9 cellular contexts compared by ENCODE assay signal in genomic region chr21:15894596-15894995, GRCh38.
DNase-seq lines count a peak whose midpoint lies in the region; ATAC-seq, FAIRE-seq and TF ChIP-seq lines count a peak whose summit lies in the region.
"Had no signal": no experiment of that assay in that cellular context is flagged by ENCODE, and none has a peak within 500 bp of the region (broad histone marks: within the 10 kb centered on the region; RNA-seq: fewer than 3 reads in every experiment).

No MANE protein-coding gene starts in this region.

- in situ Hi-C loops in IMR-90 (cut with MboI; ENCODE audit: low sequenced_read_pairs), result no loop called here

- H2AFZ ChIP-seq in IMR-90 (replicated peaks; ENCODE audit: low read length, poor library complexity), result no peak overlapping the region

- H3K4me2 ChIP-seq in IMR-90 (ENCODE audit: low read depth, low read length), result no peak overlapping the region

- no peak overlapping the region for H2AK5ac ChIP-seq in IMR-90 (ENCODE audit: low read depth, low read length)

- no peaks in the 10 kb centered on the region for H3K9me1 ChIP-seq in IMR-90 (ENCODE audit: insufficient read depth, low read length)

- no peak overlapping the region for H4K91ac ChIP-seq in IMR-90 (ENCODE audit: insufficient read depth, low read depth, low read length)

- POLR2A ChIA-PET in IMR-90 (lab: Charles Lee; ENCODE audit: unreplicated experiment), result no interaction called here

- no peaks in the 10 kb centered on the region for H3K79me1 ChIP-seq in IMR-90 (ENCODE audit: low read depth in 1 of 2, low read length in 2 of 2)

- no TSS peak for BruUV-seq in IMR-90 (replicated peaks; lab: Mats Ljungman, UMichigan)

- no peak overlapping the region for H3K4me3 ChIP-seq in IMR-90 (ENCODE audit: insufficient read depth, low read depth, low read length)
- H3K4me3 ChIP-seq in ascending aorta, result no peak overlapping the region
- H3K4me3 ChIP-seq in left lung, result no peak overlapping the region

- DNase-seq in AG09319 (ENCODE audit: extremely low read depth, low read depth), result no peak
- DNase-seq in IMR-90, result peak; percentile 38
- no peak for DNase-seq in ascending aorta (ENCODE audit: low spot score in 2 of 2)
- DNase-seq in left lung, result no peak
- no peak for DNase-seq in GM19239 (ENCODE audit: insufficient read length, low spot score)
- DNase-seq in NCI-H146 (lab: John Stamatoyannopoulos, UW), result no peak
- DNase-seq: activated CD8-positive, alpha-beta memory T cell treated with anti-CD3 and anti-CD28 coated beads, Interleukin-2, amount 50 U/mL, for 48 hours had no signal

- H2AK9ac ChIP-seq in IMR-90 (replicated peaks; ENCODE audit: low read depth, low read length, poor library complexity), result no peak overlapping the region

- peak; percentile 52 for TF ChIP-seq RAD21 in IMR-90 (IDR thresholded peaks at IDR 0.05; ENCODE audit: low read length)

- no peak for TF ChIP-seq POLR2A in IMR-90 (IDR thresholded peaks at IDR 0.05; ENCODE audit: low read depth, low read length)

- H3K9me3 ChIP-seq in IMR-90 (ENCODE audit: control insufficient read depth, insufficient read depth, low read length), result no peaks in the 10 kb centered on the region
- peaks cover 0 to 9% of the 10 kb centered on the region in 2 donors for H3K9me3 ChIP-seq in ascending aorta
- H3K9me3 ChIP-seq in left lung, result peaks cover 0 to 4% of the 10 kb centered on the region in 2 donors

- no peak for FAIRE-seq in GM19239 (lab: Jason Lieb, UNC)

- no peak overlapping the region for H2BK120ac ChIP-seq in IMR-90 (ENCODE audit: low read depth, low read length)

- H3K27ac ChIP-seq in IMR-90 (ENCODE audit: insufficient read depth, low read length) (no peak overlapping the region), ascending aorta (no peak overlapping the region), left lung (no peak overlapping the region)

- H3K14ac ChIP-seq in IMR-90 (replicated peaks; ENCODE audit: low read depth, low read length), result no peak overlapping the region

- H3K23ac ChIP-seq in IMR-90 (ENCODE audit: low read depth, low read length), result no peak overlapping the region

- H3K27me3 ChIP-seq in IMR-90 (ENCODE audit: control insufficient read depth, insufficient read depth, low read length) (no peaks in the 10 kb centered on the region), ascending aorta (no peaks in the 10 kb centered on the region), left lung (no peaks in the 10 kb centered on the region)

- peaks cover 2% of the 10 kb centered on the region; the same call in 1 of the 2 replicates for H3K4me1 ChIP-seq in IMR-90 (ENCODE audit: control insufficient read depth, insufficient read depth, low read length)
- H3K4me1 ChIP-seq in ascending aorta, result peaks cover 0 to 6% of the 10 kb centered on the region in 2 donors
- peaks cover 0 to 3% of the 10 kb centered on the region in 2 donors for H3K4me1 ChIP-seq in left lung

- no peaks in the 10 kb centered on the region for H4K20me1 ChIP-seq in IMR-90 (ENCODE audit: insufficient read depth, low read length)

- CTCF ChIA-PET in IMR-90 (lab: Yijun Ruan, JAX), result interaction anchor here (0.6 kb wide), 1 partner anchor 1641 kb away, joined by 3 read pairs; no protein-coding TSS in a partner anchor

- peak; percentile 36 for TF ChIP-seq CTCF in AG09319 (IDR thresholded peaks at IDR 0.05; ENCODE audit: low read depth, low read length)
- peak; percentile 58 for TF ChIP-seq CTCF in IMR-90 (conservative IDR thresholded peaks at IDR 0.05; ENCODE audit: low read depth, low read length)
- TF ChIP-seq CTCF in ascending aorta (IDR thresholded peaks at IDR 0.05), result peak in 2 of 3 experiments; percentile 22 to 42
- TF ChIP-seq CTCF in left lung (IDR thresholded peaks at IDR 0.05), result peak in 1 of 2 donors; percentile 24

- peak; percentile 74 for ATAC-seq in IMR-90 (ENCODE audit: low read depth)
- peak; percentile 61 for ATAC-seq in left lung
- no peak for ATAC-seq in HG03442 (IDR thresholded peaks at IDR 0.05; ENCODE audit: unreplicated experiment)
- ATAC-seq in GM21515 (IDR thresholded peaks at IDR 0.05; ENCODE audit: unreplicated experiment), result no peak

- H2BK5ac ChIP-seq in IMR-90 (ENCODE audit: low read depth, low read length, poor library complexity, severe bottlenecking), result no peak overlapping the region

- intact Hi-C loops in IMR-90 (cut with micrococcal nuclease), result loop anchor here (2.0 to 10.0 kb wide), 2 partner anchors 190 to 436 kb away; no protein-coding TSS in a partner anchor
- intact Hi-C loops in ascending aorta (cut with DNase I), result loop anchor here (5.0 kb wide), 1 partner anchor 438 kb away; no protein-coding TSS in a partner anchor
- intact Hi-C loops in left lung (cut with DNase I), result no loop called here

- H4K5ac ChIP-seq in IMR-90 (ENCODE audit: low read depth, low read length), result no peak overlapping the region

- no peak overlapping the region for H3K18ac ChIP-seq in IMR-90 (ENCODE audit: low read depth, low read length)

- no peak overlapping the region for H4K8ac ChIP-seq in IMR-90 (ENCODE audit: low read depth in 2 of 2, low read length in 2 of 2)

- no peak overlapping the region for H3K9ac ChIP-seq in IMR-90 (ENCODE audit: low read depth, low read length)

- dilution Hi-C loops in IMR-90 (cut with HindIII; ENCODE audit: low sequenced_read_pairs, unreplicated experiment), result no loop called here

- no peak overlapping the region for H3K4ac ChIP-seq in IMR-90 (ENCODE audit: low read depth, low read length)

- H3K36me3 ChIP-seq in IMR-90 (ENCODE audit: control insufficient read depth, insufficient read depth, low read length), result no peaks in the 10 kb centered on the region
- H3K36me3 ChIP-seq in ascending aorta, result no peaks in the 10 kb centered on the region
- no peaks in the 10 kb centered on the region for H3K36me3 ChIP-seq in left lung

- H2BK20ac ChIP-seq in IMR-90 (ENCODE audit: low read depth, low read length), result no peak overlapping the region

- no peak overlapping the region for H2BK15ac ChIP-seq in IMR-90 (ENCODE audit: low read depth, low read length)

- no peak overlapping the region for H3K56ac ChIP-seq in IMR-90 (ENCODE audit: extremely low read depth, insufficient read depth, low read length)

TF ChIP-seq in IMR-90, 13 proteins besides CTCF, POLR2A, EP300 and RAD21:
- TF ChIP-seq SMC3 (IDR thresholded peaks at IDR 0.05; ENCODE audit: low read depth, low read length), result peak; percentile 34; the same call in 1 of the 2 replicates
- TF ChIP-seq MAZ (IDR thresholded peaks at IDR 0.05; ENCODE audit: borderline replicate concordance, low read depth, low read length), result no peak
- no peak for TF ChIP-seq MXI1 (IDR thresholded peaks at IDR 0.05; ENCODE audit: borderline replicate concordance, low read depth, low read length)

Comparison
In these comparisons a context has a peak if more than half of its experiments do, and no peak if none do; other contexts are left out.
1. ATAC-seq: peak in IMR-90 (single experiment) and left lung (single experiment); none in HG03442 (single experiment) and GM21515 (single experiment).
2. intact Hi-C loops: an anchor here in IMR-90 (2.0 to 10.0 kb wide) and ascending aorta (5.0 kb wide); none called in left lung.